2 cellular contexts compared by ENCODE assay signal in the genomic region with DNA sequence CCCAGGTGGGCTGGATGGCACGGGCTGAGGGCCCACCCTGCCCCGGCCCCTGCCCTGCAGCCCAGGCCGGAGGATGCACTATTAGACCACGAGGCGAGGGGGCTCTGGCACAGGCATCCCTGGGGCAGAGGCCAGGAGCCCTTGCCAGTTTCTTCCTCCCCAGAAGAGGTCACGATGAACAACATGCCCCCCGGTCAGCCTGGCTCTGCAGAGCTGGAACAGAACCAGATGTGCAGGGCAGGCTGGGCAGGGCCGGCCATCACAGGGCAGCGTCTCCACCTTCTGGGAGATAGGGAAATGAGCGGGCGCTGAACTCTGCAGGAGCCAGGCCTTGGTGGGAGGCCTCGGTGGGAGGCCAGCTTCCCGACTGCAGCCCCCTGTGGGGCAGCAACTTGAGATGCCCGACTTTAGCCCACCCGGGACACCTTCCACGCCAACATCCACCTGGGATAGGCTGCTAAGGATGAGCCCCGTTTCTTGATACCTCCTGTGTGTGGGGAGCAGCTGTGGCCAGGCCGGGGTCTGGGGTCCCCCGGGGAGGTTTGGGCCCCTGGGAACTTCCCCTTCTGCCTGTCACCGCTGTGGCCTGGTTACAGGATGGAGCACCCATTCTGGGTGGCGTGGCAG.
TF ChIP-seq lines count a peak whose summit lies in the region.

No MANE protein-coding gene starts in this region.

TF ChIP-seq in IMR-90, 13 proteins besides CTCF, POLR2A, EP300 and RAD21:
- TF ChIP-seq NFE2L2 (IDR thresholded peaks at IDR 0.05; ENCODE audit: low read depth, low read length) (no peak), MAZ (IDR thresholded peaks at IDR 0.05; ENCODE audit: borderline replicate concordance, low read depth, low read length) (no peak), ELK1 (IDR thresholded peaks at IDR 0.05; ENCODE audit: borderline replicate concordance, low read depth, low read length) (no peak), CHD1 (IDR thresholded peaks at IDR 0.05; ENCODE audit: low read depth, low read length) (no peak), MXI1 (IDR thresholded peaks at IDR 0.05; ENCODE audit: borderline replicate concordance, low read depth, low read length) (no peak), FOS (IDR thresholded peaks at IDR 0.05; ENCODE audit: low read depth, low read length) (no peak), MAFK (IDR thresholded peaks at IDR 0.05; ENCODE audit: low read depth, low read length) (no peak)

TF ChIP-seq in endothelial cell of umbilical vein, 7 proteins besides CTCF, POLR2A, EP300 and RAD21:
- TF ChIP-seq MAX (IDR thresholded peaks at IDR 0.05; ENCODE audit: insufficient read depth, insufficient read length) (no peak), POLR2AphosphoS5 (IDR thresholded peaks at IDR 0.05; ENCODE audit: insufficient read depth, low read depth, low read length) (no peak), FOS (IDR thresholded peaks at IDR 0.05; ENCODE audit: borderline replicate concordance, insufficient read depth, low read length) (no peak), MYC (IDR thresholded peaks at IDR 0.05; ENCODE audit: low read depth, low read length) (no peak), EZH2 (IDR thresholded peaks at IDR 0.05; ENCODE audit: borderline replicate concordance, low read depth, low read length, severe bottlenecking) (no peak), GATA2 (IDR thresholded peaks at IDR 0.05; ENCODE audit: insufficient read depth, insufficient read length, low read depth, low read length) (no peak), JUN (IDR thresholded peaks at IDR 0.05; ENCODE audit: borderline replicate concordance, insufficient read depth, insufficient read length, low read depth) (no peak)
